ENCODE assay signal across 1 cellular context in the genomic region with DNA sequence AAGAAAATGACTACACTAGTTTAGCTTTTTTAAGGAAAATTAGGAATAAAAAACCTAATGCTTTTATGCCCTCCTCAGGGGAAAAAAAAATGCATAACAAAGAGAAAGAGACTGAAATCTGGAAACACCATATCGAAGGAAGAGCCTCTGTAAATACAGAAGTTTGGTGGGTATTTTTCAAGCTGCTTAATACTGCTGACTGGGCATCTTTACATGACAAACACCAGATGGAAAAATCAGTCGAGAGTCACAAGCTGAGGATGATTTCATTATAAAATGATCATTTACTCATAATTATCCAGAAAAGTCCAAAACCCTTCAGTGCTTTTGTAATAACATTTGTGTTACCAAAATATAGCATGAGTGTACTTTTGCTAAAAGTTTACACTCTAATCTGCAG.
TF ChIP-seq lines count a peak whose summit lies in the region.

No MANE protein-coding gene starts in this region.

TF ChIP-seq in K562, 482 proteins besides CTCF, POLR2A, EP300 and RAD21 (continued from another document):
- TF ChIP-seq, protein P1, sequence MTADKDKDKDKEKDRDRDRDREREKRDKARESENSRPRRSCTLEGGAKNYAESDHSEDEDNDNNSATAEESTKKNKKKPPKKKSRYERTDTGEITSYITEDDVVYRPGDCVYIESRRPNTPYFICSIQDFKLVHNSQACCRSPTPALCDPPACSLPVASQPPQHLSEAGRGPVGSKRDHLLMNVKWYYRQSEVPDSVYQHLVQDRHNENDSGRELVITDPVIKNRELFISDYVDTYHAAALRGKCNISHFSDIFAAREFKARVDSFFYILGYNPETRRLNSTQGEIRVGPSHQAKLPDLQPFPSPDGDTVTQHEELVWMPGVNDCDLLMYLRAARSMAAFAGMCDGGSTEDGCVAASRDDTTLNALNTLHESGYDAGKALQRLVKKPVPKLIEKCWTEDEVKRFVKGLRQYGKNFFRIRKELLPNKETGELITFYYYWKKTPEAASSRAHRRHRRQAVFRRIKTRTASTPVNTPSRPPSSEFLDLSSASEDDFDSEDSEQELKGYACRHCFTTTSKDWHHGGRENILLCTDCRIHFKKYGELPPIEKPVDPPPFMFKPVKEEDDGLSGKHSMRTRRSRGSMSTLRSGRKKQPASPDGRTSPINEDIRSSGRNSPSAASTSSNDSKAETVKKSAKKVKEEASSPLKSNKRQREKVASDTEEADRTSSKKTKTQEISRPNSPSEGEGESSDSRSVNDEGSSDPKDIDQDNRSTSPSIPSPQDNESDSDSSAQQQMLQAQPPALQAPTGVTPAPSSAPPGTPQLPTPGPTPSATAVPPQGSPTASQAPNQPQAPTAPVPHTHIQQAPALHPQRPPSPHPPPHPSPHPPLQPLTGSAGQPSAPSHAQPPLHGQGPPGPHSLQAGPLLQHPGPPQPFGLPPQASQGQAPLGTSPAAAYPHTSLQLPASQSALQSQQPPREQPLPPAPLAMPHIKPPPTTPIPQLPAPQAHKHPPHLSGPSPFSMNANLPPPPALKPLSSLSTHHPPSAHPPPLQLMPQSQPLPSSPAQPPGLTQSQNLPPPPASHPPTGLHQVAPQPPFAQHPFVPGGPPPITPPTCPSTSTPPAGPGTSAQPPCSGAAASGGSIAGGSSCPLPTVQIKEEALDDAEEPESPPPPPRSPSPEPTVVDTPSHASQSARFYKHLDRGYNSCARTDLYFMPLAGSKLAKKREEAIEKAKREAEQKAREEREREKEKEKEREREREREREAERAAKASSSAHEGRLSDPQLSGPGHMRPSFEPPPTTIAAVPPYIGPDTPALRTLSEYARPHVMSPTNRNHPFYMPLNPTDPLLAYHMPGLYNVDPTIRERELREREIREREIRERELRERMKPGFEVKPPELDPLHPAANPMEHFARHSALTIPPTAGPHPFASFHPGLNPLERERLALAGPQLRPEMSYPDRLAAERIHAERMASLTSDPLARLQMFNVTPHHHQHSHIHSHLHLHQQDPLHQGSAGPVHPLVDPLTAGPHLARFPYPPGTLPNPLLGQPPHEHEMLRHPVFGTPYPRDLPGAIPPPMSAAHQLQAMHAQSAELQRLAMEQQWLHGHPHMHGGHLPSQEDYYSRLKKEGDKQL (CRISPR knock-in tag; IDR thresholded peaks at IDR 0.05; ENCODE audit: borderline replicate concordance): no peak
- no peak for TF ChIP-seq PCBP2 (IDR thresholded peaks at IDR 0.05; ENCODE audit: low read depth, low read length, poor library complexity, severe bottlenecking)
- TF ChIP-seq ZNF561 (CRISPR knock-in tag; conservative IDR thresholded peaks at IDR 0.05): no peak
- no peak for TF ChIP-seq RCOR1 (IDR thresholded peaks at IDR 0.05; ENCODE audit: borderline replicate concordance in 1 of 2, low read depth in 2 of 2, low read length in 2 of 2)
- TF ChIP-seq C11orf30 (IDR thresholded peaks at IDR 0.05; ENCODE audit: low read depth): peak; percentile 29; the same call in 1 of the 2 replicates
- TF ChIP-seq ZNF316 (IDR thresholded peaks at IDR 0.05): peak; percentile 56; the same call in 1 of the 2 replicates
- TF ChIP-seq MAFG (tag; conservative IDR thresholded peaks at IDR 0.05): peak; percentile 60
- no peak for TF ChIP-seq TAF15 (IDR thresholded peaks at IDR 0.05; ENCODE audit: low read depth, low read length)
- no peak for TF ChIP-seq HMG20B (CRISPR knock-in tag; IDR thresholded peaks at IDR 0.05)
- no peak for TF ChIP-seq TARDBP (IDR thresholded peaks at IDR 0.05)
- TF ChIP-seq MAFF (IDR thresholded peaks at IDR 0.05; ENCODE audit: low read length): peak; percentile 79
- TF ChIP-seq, protein P2, sequence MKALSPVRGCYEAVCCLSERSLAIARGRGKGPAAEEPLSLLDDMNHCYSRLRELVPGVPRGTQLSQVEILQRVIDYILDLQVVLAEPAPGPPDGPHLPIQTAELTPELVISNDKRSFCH (CRISPR knock-in tag; IDR thresholded peaks at IDR 0.05): no peak
- TF ChIP-seq, protein P2 (tag; IDR thresholded peaks at IDR 0.05): no peak
- TF ChIP-seq TAL1 (IDR thresholded peaks at IDR 0.05): no peak
